In genomic region chr15:89482139-89482538, GRCh38 we compare ENCODE assay signal across 23 cellular contexts. TPM values are rescaled to one million over a fixed set of nuclear protein-coding genes. Genes with fewer than 3 reads are reported as not detected.
A peak's percentile ranks its signal among the peaks of the same experiment; 100 is the strongest.
DNase-seq lines count a peak whose midpoint lies in the region; ATAC-seq and TF ChIP-seq lines count a peak whose summit lies in the region.
"Had no signal": no experiment of that assay in that cellular context is flagged by ENCODE, and none has a peak within 500 bp of the region (broad histone marks: within the 10 kb centered on the region; RNA-seq: fewer than 3 reads in every experiment).

No MANE protein-coding gene starts in this region.

- H3K27ac ChIP-seq in osteoblast (ENCODE audit: low read depth, low read length), result no peak overlapping the region
- H3K27ac ChIP-seq: BLaER1, RWPE1 had no signal

- POLR2A ChIA-PET in activated CD8-positive, alpha-beta T cell treated with anti-CD3 and anti-CD28 coated beads, Interleukin-2, amount 10 ng/mL, durations not matched to agents 7 days and 5 days (lab: Charles Lee), result no interaction called here
- POLR2A ChIA-PET in T-cell (lab: Charles Lee), result no interaction called here

- H3K27me3 Mint-ChIP-seq in activated CD8-positive, alpha-beta T cell treated with anti-CD3 and anti-CD28 coated beads, Interleukin-2, amount 10 ng/mL, durations not matched to agents 7 days and 5 days (ENCODE audit: low read depth), result peaks cover 15% of the 10 kb centered on the region
- peaks cover 55 to 71% of the 10 kb centered on the region in 2 donors for H3K27me3 Mint-ChIP-seq in T-cell

- peak; percentile 41 for DNase-seq in A172 (ENCODE audit: low spot score)
- peak; percentile 39 for DNase-seq in ELR (ENCODE audit: low read depth)
- peak; percentile 87 for DNase-seq in NCI-H226
- DNase-seq in osteoblast (ENCODE audit: insufficient read length, low spot score, missing footprints), result peak; percentile 86
- no peak for DNase-seq in activated CD8-positive, alpha-beta T cell treated with anti-CD3 and anti-CD28 coated beads, Interleukin-2, amount 10 ng/mL, durations not matched to agents 7 days and 5 days
- DNase-seq in DMS 273 treated with DMSO at 0.1 percent for 48 hours (lab: John Stamatoyannopoulos, UW), result no peak
- DNase-seq in T-cell, result no peak
- DNase-seq: CD4-positive, CD25-positive, alpha-beta regulatory T cell; DMS53; H9; KG1; MM.1S; NCI-H1417; NCI-H1694; NCI-H2029 treated with DMSO at 0.1 percent for 48 hours; NCI-H2227 treated with DMSO at 0.1 percent for 48 hours; NCI-H510A; NCI-H69; SHP77; SW 1271 had no signal

- ATAC-seq in activated CD8-positive, alpha-beta T cell treated with anti-CD3 and anti-CD28 coated beads, Interleukin-2, amount 10 ng/mL, durations not matched to agents 7 days and 5 days, result no peak
- no peak for ATAC-seq in T-cell (replicated peaks in 1 of 4)
- ATAC-seq: GM23338 had no signal

- CTCF ChIA-PET in activated CD8-positive, alpha-beta T cell treated with anti-CD3 and anti-CD28 coated beads, Interleukin-2, amount 10 ng/mL, durations not matched to agents 7 days and 5 days (lab: Charles Lee), result interaction anchor here (1.4 kb wide), 1 partner anchor 10 kb away, joined by 4 read pairs; no protein-coding TSS in a partner anchor
- CTCF ChIA-PET in T-cell (lab: Charles Lee), result no interaction called here

- H3K79me2 ChIP-seq in osteoblast (ENCODE audit: insufficient read depth, low read length), result no peaks in the 10 kb centered on the region

- no peak overlapping the region for H3K4me3 ChIP-seq in osteoblast (ENCODE audit: insufficient read depth, low read length)
- H3K4me3 ChIP-seq: BLaER1, GM23338 had no signal

- H3K36me3 ChIP-seq in osteoblast (ENCODE audit: insufficient read depth, low read length), result no peaks in the 10 kb centered on the region
- H3K36me3 ChIP-seq: BLaER1 had no signal

- no peak for TF ChIP-seq CTCF in osteoblast (IDR thresholded peaks at IDR 0.05; ENCODE audit: extremely low read depth, low read depth, low read length)

- no peak overlapping the region for H3K4me3 Mint-ChIP-seq in activated CD8-positive, alpha-beta T cell treated with anti-CD3 and anti-CD28 coated beads, Interleukin-2, amount 10 ng/mL, durations not matched to agents 7 days and 5 days
- H3K4me3 Mint-ChIP-seq in T-cell, result no peak overlapping the region
- H3K4me3 Mint-ChIP-seq: CD4-positive, CD25-positive, alpha-beta regulatory T cell; GM23338; H9 had no signal

- no peak overlapping the region for H3K27ac Mint-ChIP-seq in activated CD8-positive, alpha-beta T cell treated with anti-CD3 and anti-CD28 coated beads, Interleukin-2, amount 10 ng/mL, durations not matched to agents 7 days and 5 days
- no peak overlapping the region for H3K27ac Mint-ChIP-seq in T-cell
- H3K27ac Mint-ChIP-seq: CD4-positive, CD25-positive, alpha-beta regulatory T cell; GM23338; H9 had no signal

- H4K20me1 ChIP-seq in osteoblast (ENCODE audit: insufficient read depth, low read length), result no peaks in the 10 kb centered on the region
- H4K20me1 ChIP-seq: BLaER1 had no signal

- no peaks in the 10 kb centered on the region for H3K36me3 Mint-ChIP-seq in activated CD8-positive, alpha-beta T cell treated with anti-CD3 and anti-CD28 coated beads, Interleukin-2, amount 10 ng/mL, durations not matched to agents 7 days and 5 days (ENCODE audit: low read depth)
- H3K36me3 Mint-ChIP-seq in T-cell, result no peaks in the 10 kb centered on the region
- H3K36me3 Mint-ChIP-seq: CD4-positive, CD25-positive, alpha-beta regulatory T cell had no signal

- H3K27me3 ChIP-seq in osteoblast (ENCODE audit: insufficient read depth, low read length), result peaks cover 37% of the 10 kb centered on the region
- H3K27me3 ChIP-seq: BLaER1 had no signal

- peaks cover 5% of the 10 kb centered on the region for H3K4me1 Mint-ChIP-seq in activated CD8-positive, alpha-beta T cell treated with anti-CD3 and anti-CD28 coated beads, Interleukin-2, amount 10 ng/mL, durations not matched to agents 7 days and 5 days (ENCODE audit: low read depth)
- H3K4me1 Mint-ChIP-seq in T-cell, result peaks cover 8 to 14% (median 8%) of the 10 kb centered on the region in 3 donors

- H3K9me3 Mint-ChIP-seq in activated CD8-positive, alpha-beta T cell treated with anti-CD3 and anti-CD28 coated beads, Interleukin-2, amount 10 ng/mL, durations not matched to agents 7 days and 5 days (ENCODE audit: insufficient read depth), result no peaks in the 10 kb centered on the region
- no peaks in the 10 kb centered on the region for H3K9me3 Mint-ChIP-seq in T-cell
- H3K9me3 Mint-ChIP-seq: GM23338, H9 had no signal

- H3K9me3 ChIP-seq in osteoblast (ENCODE audit: low read depth, low read length), result no peaks in the 10 kb centered on the region
- H3K9me3 ChIP-seq: BLaER1 had no signal

- no peak overlapping the region for H3K4me2 ChIP-seq in osteoblast (ENCODE audit: insufficient read depth, low read length)
- H3K4me2 ChIP-seq: BLaER1, GM23338 had no signal

- H3K4me1 ChIP-seq in osteoblast (ENCODE audit: insufficient read depth, low read length), result no peaks in the 10 kb centered on the region
- H3K4me1 ChIP-seq: BLaER1 had no signal

- no peak overlapping the region for H2AFZ ChIP-seq in osteoblast (ENCODE audit: low read length)
- H2AFZ ChIP-seq: GM23338 had no signal

RNA-seq across cellular contexts. Expression of gene RHCG, which starts 14.2 kb away (rescaled TPM):
- not detected in 2 replicates for total RNA-seq in A172 (2014; rRNA removed; shearing (Covaris generic))
- not detected in 2 replicates for total RNA-seq in osteoblast
- total RNA-seq in activated CD8-positive, alpha-beta T cell treated with anti-CD3 and anti-CD28 coated beads, Interleukin-2, amount 10 ng/mL, durations not matched to agents 7 days and 5 days, result not detected
- not detected for total RNA-seq in T-cell
- total RNA-seq: CD4-positive, CD25-positive, alpha-beta regulatory T cell had no signal

Comparison
In these comparisons a context has a peak if more than half of its experiments do, and no peak if none do; other contexts are left out.
1. DNase-seq: peak in A172 (single experiment), ELR (single experiment), NCI-H226 (single experiment) and osteoblast (single experiment); none in activated CD8-positive, alpha-beta T cell treated with anti-CD3 and anti-CD28 coated beads, Interleukin-2, amount 10 ng/mL, durations not matched to agents 7 days and 5 days (single experiment), DMS 273 treated with DMSO at 0.1 percent for 48 hours (single experiment) and T-cell (0 of 34).